18 cellular contexts compared by ENCODE assay signal in genomic region chr5:113195197-113195715, GRCh38.
A peak's percentile ranks its signal among the peaks of the same experiment; 100 is the strongest.
DNase-seq lines count a peak whose midpoint lies in the region; ATAC-seq, FAIRE-seq and TF ChIP-seq lines count a peak whose summit lies in the region.
"Had no signal": no experiment of that assay in that cellular context is flagged by ENCODE, and none has a peak within 500 bp of the region (broad histone marks: within the 10 kb centered on the region; RNA-seq: fewer than 3 reads in every experiment).

No MANE protein-coding gene starts in this region.

- peaks cover 44% of the 10 kb centered on the region for H3K4me1 ChIP-seq in SJCRH30
- H3K4me1 ChIP-seq in smooth muscle cell (ENCODE audit: low read depth) = no peaks in the 10 kb centered on the region
- H3K4me1 ChIP-seq: Caco-2 had no signal

- FAIRE-seq in bronchial epithelial cell (lab: Jason Lieb, UNC) = peak; percentile 13
- FAIRE-seq: A204.1, GM12891, HTR-8/SVneo had no signal

- no peak for TF ChIP-seq CTCF in bronchial epithelial cell (IDR thresholded peaks at IDR 0.05; ENCODE audit: insufficient read depth, low read length, severe bottlenecking)
- no peak for TF ChIP-seq CTCF in nephron (IDR thresholded peaks at IDR 0.05; ENCODE audit: unreplicated experiment in 3 of 3)
- TF ChIP-seq CTCF in smooth muscle cell (IDR thresholded peaks at IDR 0.05; ENCODE audit: borderline replicate concordance, insufficient read depth, poor library complexity, severe bottlenecking) = no peak

- WGBS in smooth muscle cell (ENCODE audit: low lambda C conversion rate) = 95% methylated on average over 4 of the region's 4 CpGs

- H3K4me3 ChIP-seq in SJCRH30 (no peak overlapping the region), bronchial epithelial cell (ENCODE audit: low read depth, low read length) (no peak overlapping the region), smooth muscle cell (no peak overlapping the region)

- H3K9me3 Mint-ChIP-seq in nephron = peaks cover 12% of the 10 kb centered on the region

- H3K4me2 ChIP-seq in smooth muscle cell = no peak overlapping the region

- H3K27ac Mint-ChIP-seq in nephron = peak overlapping the region; percentile 4 to 45 (median 14)
- H3K27ac Mint-ChIP-seq: HFFc6 had no signal

- H3K27me3 ChIP-seq in SJCRH30 = no peaks in the 10 kb centered on the region
- no peaks in the 10 kb centered on the region for H3K27me3 ChIP-seq in bronchial epithelial cell (ENCODE audit: control insufficient read depth, insufficient read depth, low read length)
- no peaks in the 10 kb centered on the region for H3K27me3 ChIP-seq in smooth muscle cell (ENCODE audit: low read depth)

- H3K27ac ChIP-seq in SJCRH30 = peak overlapping the region; percentile 46
- H3K27ac ChIP-seq in smooth muscle cell (ENCODE audit: low read depth) = no peak overlapping the region

- H3K9ac ChIP-seq in smooth muscle cell (ENCODE audit: low read depth) = no peak overlapping the region

- ATAC-seq in HG02763 (IDR thresholded peaks at IDR 0.05; ENCODE audit: unreplicated experiment) = no peak

- no peaks in the 10 kb centered on the region for H3K27me3 Mint-ChIP-seq in nephron (ENCODE audit: low read depth)

- H3K79me2 ChIP-seq in smooth muscle cell (ENCODE audit: low read depth) = no peaks in the 10 kb centered on the region

- peaks cover 4% of the 10 kb centered on the region; the same call in 1 of the 2 replicates for H3K9me3 ChIP-seq in SJCRH30 (replicated peaks)
- no peaks in the 10 kb centered on the region for H3K9me3 ChIP-seq in smooth muscle cell (replicated peaks; ENCODE audit: low read depth)

- H3K36me3 Mint-ChIP-seq in nephron (ENCODE audit: low read depth) = peaks cover 50% of the 10 kb centered on the region

- H3K4me1 Mint-ChIP-seq in nephron = peaks cover 52% of the 10 kb centered on the region

- DNase-seq in DMS 273 (lab: John Stamatoyannopoulos, UW; ENCODE audit: unreplicated experiment) (peak; percentile 87), SJCRH30 (no peak), bronchial epithelial cell (ENCODE audit: low read depth) (no peak), smooth muscle cell (lab: John Stamatoyannopoulos, UW; ENCODE audit: unreplicated experiment) (no peak), HuH-7.5 (ENCODE audit: low spot score) (no peak), ACHN (no peak)
- DNase-seq: Caco-2; CD8-positive, alpha-beta memory T cell; DMS79; HCEC 1CT; HFFc6; IMR-90; KBM-7 had no signal

- in situ Hi-C loops in ACHN (cut with HindIII; ENCODE audit: low pct_ligation_motif_present, low pct_unique_long_range_greater_than_20kb, low sequenced_read_pairs) = no loop called here

- peaks cover 38% of the 10 kb centered on the region for H4K20me1 ChIP-seq in smooth muscle cell (ENCODE audit: low read depth)

- H2AFZ ChIP-seq in smooth muscle cell (ENCODE audit: low read depth) = no peak overlapping the region

- H3K36me3 ChIP-seq in SJCRH30 (0 out of 2 replicates have a peak, but pooled peaks cover 2% of the 10 kb centered on the region), bronchial epithelial cell (ENCODE audit: control insufficient read depth, insufficient read depth, low read length) (peaks cover 7% of the 10 kb centered on the region), smooth muscle cell (ENCODE audit: low read depth) (no peaks in the 10 kb centered on the region)

- H3K4me3 Mint-ChIP-seq in nephron = no peak overlapping the region
- H3K4me3 Mint-ChIP-seq: HFFc6 had no signal

- H3F3A ChIP-seq in smooth muscle cell (ENCODE audit: low read depth) = no peaks in the 10 kb centered on the region
